ENCODE assay signal across 1 cellular context in genomic region chr9:130694205-130694604, GRCh38.
A peak's percentile ranks its signal among the peaks of the same experiment; 100 is the strongest.
TF ChIP-seq lines count a peak whose summit lies in the region.

No MANE protein-coding gene starts in this region.

TF ChIP-seq in K562, 482 proteins besides CTCF, POLR2A, EP300 and RAD21 (continued from another document):
- TF ChIP-seq, protein P1, sequence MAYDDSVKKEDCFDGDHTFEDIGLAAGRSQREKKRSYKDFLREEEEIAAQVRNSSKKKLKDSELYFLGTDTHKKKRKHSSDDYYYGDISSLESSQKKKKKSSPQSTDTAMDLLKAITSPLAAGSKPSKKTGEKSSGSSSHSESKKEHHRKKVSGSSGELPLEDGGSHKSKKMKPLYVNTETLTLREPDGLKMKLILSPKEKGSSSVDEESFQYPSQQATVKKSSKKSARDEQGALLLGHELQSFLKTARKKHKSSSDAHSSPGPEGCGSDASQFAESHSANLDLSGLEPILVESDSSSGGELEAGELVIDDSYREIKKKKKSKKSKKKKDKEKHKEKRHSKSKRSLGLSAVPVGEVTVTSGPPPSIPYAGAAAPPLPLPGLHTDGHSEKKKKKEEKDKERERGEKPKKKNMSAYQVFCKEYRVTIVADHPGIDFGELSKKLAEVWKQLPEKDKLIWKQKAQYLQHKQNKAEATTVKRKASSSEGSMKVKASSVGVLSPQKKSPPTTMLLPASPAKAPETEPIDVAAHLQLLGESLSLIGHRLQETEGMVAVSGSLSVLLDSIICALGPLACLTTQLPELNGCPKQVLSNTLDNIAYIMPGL (CRISPR knock-in tag; IDR thresholded peaks at IDR 0.05), result no peak
- TF ChIP-seq, protein P2, sequence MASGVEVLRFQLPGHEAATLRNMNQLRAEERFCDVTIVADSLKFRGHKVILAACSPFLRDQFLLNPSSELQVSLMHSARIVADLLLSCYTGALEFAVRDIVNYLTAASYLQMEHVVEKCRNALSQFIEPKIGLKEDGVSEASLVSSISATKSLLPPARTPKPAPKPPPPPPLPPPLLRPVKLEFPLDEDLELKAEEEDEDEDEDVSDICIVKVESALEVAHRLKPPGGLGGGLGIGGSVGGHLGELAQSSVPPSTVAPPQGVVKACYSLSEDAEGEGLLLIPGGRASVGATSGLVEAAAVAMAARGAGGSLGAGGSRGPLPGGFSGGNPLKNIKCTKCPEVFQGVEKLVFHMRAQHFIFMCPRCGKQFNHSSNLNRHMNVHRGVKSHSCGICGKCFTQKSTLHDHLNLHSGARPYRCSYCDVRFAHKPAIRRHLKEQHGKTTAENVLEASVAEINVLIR (CRISPR knock-in tag; IDR thresholded peaks at IDR 0.05), result no peak
- 0 out of 2 replicates have a peak, but pooled peaks have one; percentile 12 for TF ChIP-seq MIER1 (IDR thresholded peaks at IDR 0.05; ENCODE audit: low read depth)
- no peak for TF ChIP-seq ZZZ3 (IDR thresholded peaks at IDR 0.05)
